22 cellular contexts compared by ENCODE assay signal in genomic region chr10:101322266-101323151, GRCh38. TPM values are rescaled to one million over a fixed set of nuclear protein-coding genes. Genes with fewer than 3 reads are reported as not detected.
A peak's percentile ranks its signal among the peaks of the same experiment; 100 is the strongest.
DNase-seq lines count a peak whose midpoint lies in the region; ATAC-seq and TF ChIP-seq lines count a peak whose summit lies in the region.
"Had no signal": no experiment of that assay in that cellular context is flagged by ENCODE, and none has a peak within 500 bp of the region (broad histone marks: within the 10 kb centered on the region; RNA-seq: fewer than 3 reads in every experiment).

No MANE protein-coding gene starts in this region.

- no peak for TF ChIP-seq CTCF in SK-N-SH (IDR thresholded peaks at IDR 0.05)
- TF ChIP-seq CTCF in WERI-Rb-1 (IDR thresholded peaks at IDR 0.05; ENCODE audit: low read depth, low read length) = no peak
- TF ChIP-seq CTCF in nephron progenitor cell (IDR thresholded peaks at IDR 0.05) = no peak

- no peaks in the 10 kb centered on the region for H3K9me3 ChIP-seq in SK-N-SH
- H3K9me3 ChIP-seq in WERI-Rb-1 (ENCODE audit: severe bottlenecking) = peaks cover 12% of the 10 kb centered on the region
- H3K9me3 ChIP-seq: SJSA1 had no signal

- H3K27ac ChIP-seq in SK-N-SH (ENCODE audit: low read depth in 2 of 2, low read length in 1 of 2) (no peak overlapping the region), WERI-Rb-1 (peak overlapping the region; percentile 95)
- H3K27ac ChIP-seq: BLaER1 treated with 17β-estradiol and CSF1 and Interleukin-3, amounts not matched to agents 10 nM and 100 nM; PC-9; SJSA1 had no signal

- H3K79me2 ChIP-seq in SK-N-SH (ENCODE audit: insufficient read depth) = no peaks in the 10 kb centered on the region

- H3K4me2 ChIP-seq in SK-N-SH = no peak overlapping the region
- H3K4me2 ChIP-seq: BLaER1 treated with 17β-estradiol and CSF1 and Interleukin-3, amounts not matched to agents 10 nM and 100 nM; PC-9 had no signal

- peak in 1 of 2 experiments; percentile 14; a peak in 1 of 4 replicates for TF ChIP-seq EP300 in SK-N-SH (IDR thresholded peaks at IDR 0.05; ENCODE audit: borderline replicate concordance in 1 of 2, low read depth in 1 of 2, low read length in 1 of 2)

- H3K27me3 ChIP-seq in SK-N-SH (ENCODE audit: insufficient read depth) (no peaks in the 10 kb centered on the region; the same call in 1 of the 2 replicates), WERI-Rb-1 (ENCODE audit: insufficient read depth, low read depth, severe bottlenecking) (no peaks in the 10 kb centered on the region)
- H3K27me3 ChIP-seq: BLaER1 treated with 17β-estradiol and CSF1 and Interleukin-3, amounts not matched to agents 10 nM and 100 nM had no signal

- H3K4me3 ChIP-seq in SK-N-SH (ENCODE audit: low read depth in 2 of 2, low read length in 1 of 2) = no peak overlapping the region
- H3K4me3 ChIP-seq in WERI-Rb-1 (ENCODE audit: low read depth, low read length) = peak overlapping the region; percentile 16
- H3K4me3 ChIP-seq: BLaER1 treated with 17β-estradiol and CSF1 and Interleukin-3, amounts not matched to agents 10 nM and 100 nM; PC-9; SJSA1 had no signal

- H3K27ac Mint-ChIP-seq in nephron progenitor cell = peak overlapping the region; percentile 16

- no peaks in the 10 kb centered on the region for H4K20me1 ChIP-seq in SK-N-SH (ENCODE audit: insufficient read depth)
- H4K20me1 ChIP-seq: BLaER1 treated with 17β-estradiol and CSF1 and Interleukin-3, amounts not matched to agents 10 nM and 100 nM had no signal

- no peaks in the 10 kb centered on the region for H3K9me2 ChIP-seq in SK-N-SH

- H3K36me3 ChIP-seq in SK-N-SH (replicated peaks in 1 of 2; ENCODE audit: control insufficient read depth in 1 of 2, insufficient read depth in 2 of 2, low read length in 1 of 2) = no peaks in the 10 kb centered on the region
- H3K36me3 ChIP-seq in WERI-Rb-1 = no peaks in the 10 kb centered on the region
- H3K36me3 ChIP-seq: SJSA1 had no signal

- DNase-seq in SK-N-SH = peak; percentile 60
- peak; percentile 85 for DNase-seq in WERI-Rb-1
- peak; percentile 18 for DNase-seq in nephron progenitor cell
- no peak for DNase-seq in NOMO-1 treated with DMSO at 0.1 percent for 48 hours (lab: John Stamatoyannopoulos, UW; ENCODE audit: unreplicated experiment)
- DNase-seq: CD4-positive, alpha-beta memory T cell; COR-L47; Karpas-422; NCI-H1092; NCI-H1417 treated with DMSO at 0.1 percent for 48 hours; NCI-H1694 treated with DMSO at 0.1 percent for 48 hours; NCI-H2081; NCI-H446 treated with DMSO at 0.1 percent for 48 hours; PC-9; Right ventricle myocardium superior; RPMI8226; T-helper 1 cell had no signal

- H3F3A ChIP-seq in SK-N-SH (replicated peaks; ENCODE audit: insufficient read depth) = no peaks in the 10 kb centered on the region

- peaks cover 0 to 14% of the 10 kb centered on the region in 2 experiments; a peak in 1 of 4 replicates for H3K4me1 ChIP-seq in SK-N-SH (ENCODE audit: control insufficient read depth in 1 of 2, insufficient read depth in 2 of 2, low read depth in 1 of 2, low read length in 1 of 2)
- H3K4me1 ChIP-seq: BLaER1 treated with 17β-estradiol and CSF1 and Interleukin-3, amounts not matched to agents 10 nM and 100 nM; SJSA1 had no signal

- H3K4me1 Mint-ChIP-seq in nephron progenitor cell = peaks cover 56% of the 10 kb centered on the region
- H3K4me1 Mint-ChIP-seq: CD4-positive, alpha-beta memory T cell had no signal

- no peaks in the 10 kb centered on the region for H3K36me3 Mint-ChIP-seq in nephron progenitor cell (ENCODE audit: low read depth)
- H3K36me3 Mint-ChIP-seq: CD4-positive, alpha-beta memory T cell had no signal

- no peak for TF ChIP-seq RAD21 in SK-N-SH (IDR thresholded peaks at IDR 0.05; ENCODE audit: low read length)

- POLR2A ChIA-PET in SK-N-SH (lab: Yijun Ruan, JAX) = no interaction called here

- CTCF ChIA-PET in SK-N-SH (lab: Yijun Ruan, JAX) = interaction anchor here (0.9 kb wide), 1 partner anchor 21 kb away, joined by 3 read pairs; no protein-coding TSS in a partner anchor

- ATAC-seq in SK-N-SH treated with all-trans-retinoic acid at 6 μM for 48 hours (no peak), GM21717 (IDR thresholded peaks at IDR 0.05; ENCODE audit: unreplicated experiment) (no peak), GM21825 (IDR thresholded peaks at IDR 0.05; ENCODE audit: unreplicated experiment) (no peak)
- ATAC-seq: HepG2 had no signal

- 50% methylated on average over 22 of the region's 22 CpGs for WGBS in SK-N-SH (ENCODE audit: low lambda C conversion rate)

- no peak overlapping the region for H3K9ac ChIP-seq in SK-N-SH
- H3K9ac ChIP-seq: BLaER1 treated with 17β-estradiol and CSF1 and Interleukin-3, amounts not matched to agents 10 nM and 100 nM had no signal

- no peak overlapping the region for H2AFZ ChIP-seq in SK-N-SH (ENCODE audit: low read depth)
- H2AFZ ChIP-seq: PC-9 had no signal

- H3K4me3 Mint-ChIP-seq in nephron progenitor cell = no peak overlapping the region
- H3K4me3 Mint-ChIP-seq: CD4-positive, alpha-beta memory T cell had no signal

- peaks cover 9% of the 10 kb centered on the region for H3K9me3 Mint-ChIP-seq in nephron progenitor cell

- peaks cover 29% of the 10 kb centered on the region for H3K27me3 Mint-ChIP-seq in nephron progenitor cell (ENCODE audit: low read depth, poor library complexity)

TF ChIP-seq in SK-N-SH, 30 proteins besides CTCF, POLR2A, EP300 and RAD21:
- no peak for TF ChIP-seq REST (IDR thresholded peaks at IDR 0.05; ENCODE audit: low read depth, low read length)
- 0 out of 2 replicates have a peak, but pooled peaks have one; percentile 20 for TF ChIP-seq GATA2 (CRISPR knock-in tag; IDR thresholded peaks at IDR 0.05)
- TF ChIP-seq SIN3A (IDR thresholded peaks at IDR 0.05; ENCODE audit: borderline replicate concordance, low read depth, low read length) = no peak

TF ChIP-seq in SK-N-SH treated with all-trans-retinoic acid at 6 μM for 48 hours, 23 proteins besides CTCF, POLR2A, EP300 and RAD21 (continues in another document):
- no peak for TF ChIP-seq ZNF565 (CRISPR knock-in tag; conservative IDR thresholded peaks at IDR 0.05; ENCODE audit: low read depth)
- no peak for TF ChIP-seq CSRNP3 (CRISPR knock-in tag; IDR thresholded peaks at IDR 0.05)
- no peak for TF ChIP-seq TCF4 (CRISPR knock-in tag; IDR thresholded peaks at IDR 0.05; ENCODE audit: borderline replicate concordance)
- TF ChIP-seq ESRRG (CRISPR knock-in tag; IDR thresholded peaks at IDR 0.05) = no peak
- no peak for TF ChIP-seq PPARA (CRISPR knock-in tag; IDR thresholded peaks at IDR 0.05; ENCODE audit: borderline replicate concordance)
- no peak for TF ChIP-seq ARNTL (CRISPR knock-in tag; IDR thresholded peaks at IDR 0.05; ENCODE audit: borderline replicate concordance, low read depth)
- no peak for TF ChIP-seq ISL1 (CRISPR knock-in tag; IDR thresholded peaks at IDR 0.05)
- no peak for TF ChIP-seq TOX (CRISPR knock-in tag; IDR thresholded peaks at IDR 0.05; ENCODE audit: borderline replicate concordance)
- TF ChIP-seq TSHZ2 (CRISPR knock-in tag; IDR thresholded peaks at IDR 0.05) = no peak

RNA-seq across cellular contexts. Expression of gene BTRC, which starts 31.5 kb away (rescaled TPM):
- 6.5 and 8.1 TPM in 2 replicates for polyA plus RNA-seq in SK-N-SH (2012; rRNA removed)
- 6.7 and 7.3 TPM in 2 replicates for polyA plus RNA-seq in SK-N-SH (2012; cell fraction: cytosol; rRNA removed)
- polyA plus RNA-seq in SK-N-SH (2012; cell fraction: nucleus; rRNA removed) = 10.1 and 17.6 TPM in 2 replicates
